ENCODE assay signal across 8 cellular contexts in genomic region chr4:1628892-1629703, GRCh38. TPM values are rescaled to one million over a fixed set of nuclear protein-coding genes. Genes with fewer than 3 reads are reported as not detected.
DNase-seq lines count a peak whose midpoint lies in the region; ATAC-seq and TF ChIP-seq lines count a peak whose summit lies in the region.

No MANE protein-coding gene starts in this region.

- TF ChIP-seq POLR2A in esophagus squamous epithelium (IDR thresholded peaks at IDR 0.05) = no peak
- no peak for TF ChIP-seq POLR2A in stomach (IDR thresholded peaks at IDR 0.05)

- H3K4me2 ChIP-seq in neural cell (ENCODE audit: low read length) = no peak overlapping the region

- no peak for TF ChIP-seq EP300 in neural cell (conservative IDR thresholded peaks at IDR 0.05; ENCODE audit: poor library complexity, severe bottlenecking)
- no peak for TF ChIP-seq EP300 in stomach (IDR thresholded peaks at IDR 0.05)

- no peaks in the 10 kb centered on the region for H3F3A ChIP-seq in neural cell (ENCODE audit: insufficient read depth, low read length, poor library complexity, severe bottlenecking)

- TF ChIP-seq CTCF in BJ (IDR thresholded peaks at IDR 0.05; ENCODE audit: insufficient read depth, low read depth, low read length) = peak; percentile 96
- peak; percentile 87 to 98 (median 89) for TF ChIP-seq CTCF in esophagus squamous epithelium (IDR thresholded peaks at IDR 0.05)
- TF ChIP-seq CTCF in neural cell (IDR thresholded peaks at IDR 0.05; ENCODE audit: poor library complexity, severe bottlenecking) = peak; percentile 98
- TF ChIP-seq CTCF in stomach (IDR thresholded peaks at IDR 0.05) = peak in 5 of 7 experiments; percentile 82 to 99 (median 97)

- H3K9ac ChIP-seq in NT2/D1 (ENCODE audit: insufficient read length, low read depth) = peak overlapping the region; percentile 50
- H3K9ac ChIP-seq in neural cell (ENCODE audit: low read length) = no peak overlapping the region

- POLR2A ChIA-PET in BJ (lab: Charles Lee) = no interaction called here

- no peaks in the 10 kb centered on the region for H4K20me1 ChIP-seq in neural cell (ENCODE audit: insufficient read depth)

- H2AFZ ChIP-seq in neural cell (ENCODE audit: low read depth, low read length) = no peak overlapping the region

- H3K4me1 ChIP-seq in NT2/D1 (ENCODE audit: insufficient read depth, insufficient read length) (no peaks in the 10 kb centered on the region), esophagus squamous epithelium (peaks cover 0 to 6% (median 0%) of the 10 kb centered on the region in 3 donors), stomach (peaks cover 0 to 6% (median 0%) of the 10 kb centered on the region in 4 donors)

- 9 to 93% methylated on average over 4 to 5 of the region's 25 CpGs for WGBS in esophagus squamous epithelium, 2 donors
- 22 to 45% (median 40%) methylated on average over 9 to 25 of the region's 25 CpGs for WGBS in stomach, 5 donors

- DNase-seq in BJ (ENCODE audit: low read depth) (no peak), NT2/D1 (ENCODE audit: low read depth, low spot score) (no peak), activated T-cell treated with anti-CD3 and anti-CD28 coated beads for 1 hour (ENCODE audit: low read depth) (peak; percentile 64), esophagus squamous epithelium (lab: John Stamatoyannopoulos, UW) (no peak), stomach (peak; percentile 75)

- peak; percentile 98 for TF ChIP-seq RAD21 in neural cell (conservative IDR thresholded peaks at IDR 0.05)

- H3K9me3 ChIP-seq in NT2/D1 (ENCODE audit: insufficient read depth, low read length) = no peaks in the 10 kb centered on the region; the same call in 1 of the 2 replicates
- no peaks in the 10 kb centered on the region for H3K9me3 ChIP-seq in esophagus squamous epithelium
- H3K9me3 ChIP-seq in neural cell (ENCODE audit: low read length) = no peaks in the 10 kb centered on the region
- no peaks in the 10 kb centered on the region for H3K9me3 ChIP-seq in stomach

- H3K79me2 ChIP-seq in neural cell (replicated peaks; ENCODE audit: insufficient read depth, low read length) = no peaks in the 10 kb centered on the region

- intact Hi-C loops in esophagus squamous epithelium (cut with DNase I) = loop anchor here (10.0 kb wide), 1 partner anchor 274 kb away; no protein-coding TSS in a partner anchor
- intact Hi-C loops in stomach (cut with DNase I; ENCODE audit: low total_unique reads) = no loop called here

- H3K4me3 ChIP-seq in BJ (ENCODE audit: low read depth, low read length) (no peak overlapping the region), NT2/D1 (ENCODE audit: insufficient read length, low read depth) (no peak overlapping the region), esophagus squamous epithelium (no peak overlapping the region), neural cell (ENCODE audit: low read length) (no peak overlapping the region), stomach (no peak overlapping the region)

- ATAC-seq in GM21723 (IDR thresholded peaks at IDR 0.05; ENCODE audit: unreplicated experiment) (peak; percentile 69), GM18909 (IDR thresholded peaks at IDR 0.05; ENCODE audit: poor library complexity, unreplicated experiment) (no peak)

- H3K9me2 ChIP-seq in neural cell (ENCODE audit: insufficient read depth, low read length) = no peaks in the 10 kb centered on the region

- CTCF ChIA-PET in BJ (lab: Yijun Ruan, JAX) = interaction anchor here (0.6 to 2.1 kb wide), 33 partner anchors 9 to 556 kb away, joined by 3 to 103 read pairs (median 4); partner anchors contain the start of genes SLBP, SPON2 and UVSSA

- H3K36me3 ChIP-seq in BJ (ENCODE audit: control insufficient read depth, insufficient read depth, low read length) = no peaks in the 10 kb centered on the region
- no peaks in the 10 kb centered on the region for H3K36me3 ChIP-seq in NT2/D1 (ENCODE audit: insufficient read depth, insufficient read length, low read length)
- H3K36me3 ChIP-seq in esophagus squamous epithelium = no peaks in the 10 kb centered on the region
- no peaks in the 10 kb centered on the region for H3K36me3 ChIP-seq in neural cell (ENCODE audit: insufficient read depth, low read length)
- H3K36me3 ChIP-seq in stomach = no peaks in the 10 kb centered on the region

- no peaks in the 10 kb centered on the region for H3K27me3 ChIP-seq in BJ (ENCODE audit: control insufficient read depth, insufficient read depth, low read length)
- no peaks in the 10 kb centered on the region for H3K27me3 ChIP-seq in NT2/D1 (ENCODE audit: insufficient read depth, insufficient read length)
- peaks cover 0 to 3% (median 0%) of the 10 kb centered on the region in 4 donors for H3K27me3 ChIP-seq in esophagus squamous epithelium
- no peaks in the 10 kb centered on the region for H3K27me3 ChIP-seq in neural cell (ENCODE audit: insufficient read depth, low read depth, low read length)
- no peaks in the 10 kb centered on the region for H3K27me3 ChIP-seq in stomach

- H3K27ac ChIP-seq in esophagus squamous epithelium (no peak overlapping the region), neural cell (ENCODE audit: low read length) (no peak overlapping the region), stomach (no peak overlapping the region)

TF ChIP-seq in neural cell, 6 proteins besides CTCF, POLR2A, EP300 and RAD21:
- no peak for TF ChIP-seq TAF1 (IDR thresholded peaks at IDR 0.05; ENCODE audit: low read depth)
- no peak for TF ChIP-seq POLR2AphosphoS5 (IDR thresholded peaks at IDR 0.05)
- TF ChIP-seq SMC3 (conservative IDR thresholded peaks at IDR 0.05; ENCODE audit: poor library complexity) = peak; percentile 96
- no peak for TF ChIP-seq MXI1 (conservative IDR thresholded peaks at IDR 0.05; ENCODE audit: poor library complexity, severe bottlenecking)
- TF ChIP-seq EZH2 (IDR thresholded peaks at IDR 0.05; ENCODE audit: borderline replicate concordance, insufficient read depth, low read length, poor library complexity, severe bottlenecking) = no peak
- no peak for TF ChIP-seq REST (IDR thresholded peaks at IDR 0.05; ENCODE audit: borderline replicate concordance)

RNA-seq across cellular contexts. Expression of gene FAM53A, which starts 55.0 kb away (rescaled TPM):
- 2.0 and 3.7 TPM in 2 replicates for polyA plus RNA-seq in BJ (2011; rRNA removed)
- polyA minus RNA-seq in BJ (2011; rRNA and poly(A)+ RNA removed) = 5.1 and 5.2 TPM in 2 replicates
- total RNA-seq in esophagus squamous epithelium = 1 to 10 TPM in 1 of 4 donors, under 1 TPM in 3; 0.22 to 2.5 (median 0.47) TPM
- polyA plus RNA-seq in neural cell = 0.78 TPM in 1 of 2 replicates, not detected in the other
- 1.0 and 2.4 TPM in 2 replicates for polyA minus RNA-seq in neural cell
- total RNA-seq in stomach = under 1 TPM in 1 of 5 donors, not detected in 4; 0.73 TPM
- polyA plus RNA-seq in stomach = 1 to 10 TPM; 1.4 to 2.8 (median 2.1) TPM

Comparison
In these comparisons a context has a peak if more than half of its experiments do, and no peak if none do; other contexts are left out.
1. DNase-seq: peak in activated T-cell treated with anti-CD3 and anti-CD28 coated beads for 1 hour (single experiment) and stomach (single experiment); none in BJ (single experiment), NT2/D1 (single experiment) and esophagus squamous epithelium (single experiment).
2. Peak in every context shown above with its lines, with median percentiles within 50 percentile points of each other: CTCF ChIP-seq.